In genomic region chr18:10455726-10456453, GRCh38 we compare ENCODE assay signal across 9 cellular contexts. TPM values are rescaled to one million over a fixed set of nuclear protein-coding genes. Genes with fewer than 3 reads are reported as not detected.
DNase-seq lines count a peak whose midpoint lies in the region; ATAC-seq and TF ChIP-seq lines count a peak whose summit lies in the region.
"Had no signal": no experiment of that assay in that cellular context is flagged by ENCODE, and none has a peak within 500 bp of the region (broad histone marks: within the 10 kb centered on the region; RNA-seq: fewer than 3 reads in every experiment).

No MANE protein-coding gene starts in this region.

- H4K5ac ChIP-seq in H9 (ENCODE audit: insufficient read length, low read depth, low read length): no peak overlapping the region

- intact Hi-C loops in activated B cell treated with CpG ODN at 0.5 μM for 24 hours (cut with micrococcal nuclease) (loop anchor here (2.0 kb wide), 2 partner anchors 27 to 65 kb away; no protein-coding TSS in a partner anchor), posterior cingulate gyrus (cut with DNase I) (no loop called here)

- TF ChIP-seq CTCF in H9 (conservative IDR thresholded peaks at IDR 0.05): no peak
- no peak for TF ChIP-seq CTCF in activated B cell treated with CpG ODN at 0.5 μM for 24 hours (IDR thresholded peaks at IDR 0.05)
- no peak for TF ChIP-seq CTCF in smooth muscle cell (IDR thresholded peaks at IDR 0.05; ENCODE audit: borderline replicate concordance, insufficient read depth, poor library complexity, severe bottlenecking)

- H3K4me1 Mint-ChIP-seq in H9 (peaks cover 12 to 25% of the 10 kb centered on the region in 2 experiments), activated B cell treated with CpG ODN at 0.5 μM for 24 hours (peaks cover 28% of the 10 kb centered on the region)
- H3K4me1 Mint-ChIP-seq in activated naive CD4-positive, alpha-beta T cell treated with anti-CD3 and anti-CD28 coated beads, Interleukin-2, amount 10 ng/mL, durations not matched to agents 7 days and 5 days: peaks cover 4% of the 10 kb centered on the region

- no peaks in the 10 kb centered on the region; a peak in 1 of 5 replicates for H3K9me3 Mint-ChIP-seq in H9
- H3K9me3 Mint-ChIP-seq in activated B cell treated with CpG ODN at 0.5 μM for 24 hours: no peaks in the 10 kb centered on the region
- H3K9me3 Mint-ChIP-seq in activated naive CD4-positive, alpha-beta T cell treated with anti-CD3 and anti-CD28 coated beads, Interleukin-2, amount 10 ng/mL, durations not matched to agents 7 days and 5 days: no peaks in the 10 kb centered on the region

- no peaks in the 10 kb centered on the region for H4K20me1 ChIP-seq in H9 (ENCODE audit: control insufficient read depth, insufficient read depth, insufficient read length)
- peaks cover 3% of the 10 kb centered on the region for H4K20me1 ChIP-seq in smooth muscle cell (ENCODE audit: low read depth)

- H2BK15ac ChIP-seq in H9 (ENCODE audit: low read depth, low read length): no peak overlapping the region

- H2BK120ac ChIP-seq in H9 (ENCODE audit: low read depth, low read length, poor library complexity, severe bottlenecking): no peak overlapping the region

- peaks cover 30% of the 10 kb centered on the region for H3F3A ChIP-seq in smooth muscle cell (ENCODE audit: low read depth)

- H3K4ac ChIP-seq in H9 (ENCODE audit: low read depth, low read length): no peak overlapping the region

- H3K56ac ChIP-seq in H9 (ENCODE audit: insufficient read length, low read depth, low read length): no peak overlapping the region

- ATAC-seq in activated B cell treated with CpG ODN at 0.5 μM for 24 hours (ENCODE audit: low read depth) (no peak), GM21367 (IDR thresholded peaks at IDR 0.05; ENCODE audit: unreplicated experiment) (no peak)

- H3K79me2 ChIP-seq in H9 (ENCODE audit: insufficient read depth, low read length) (no peaks in the 10 kb centered on the region), smooth muscle cell (ENCODE audit: low read depth) (peaks cover 50% of the 10 kb centered on the region)

- H3K4me2 ChIP-seq in H9 (ENCODE audit: insufficient read depth, insufficient read length, low read length) (peak overlapping the region; percentile 50), smooth muscle cell (peak overlapping the region; percentile 90)

- H2AFZ ChIP-seq in H9 (ENCODE audit: low read length) (no peak overlapping the region), smooth muscle cell (ENCODE audit: low read depth) (no peak overlapping the region)

- peaks cover 66% of the 10 kb centered on the region for H3K27me3 Mint-ChIP-seq in H9 (ENCODE audit: low read depth)
- H3K27me3 Mint-ChIP-seq in activated B cell treated with CpG ODN at 0.5 μM for 24 hours: peaks cover 35% of the 10 kb centered on the region
- peaks cover 44% of the 10 kb centered on the region for H3K27me3 Mint-ChIP-seq in activated naive CD4-positive, alpha-beta T cell treated with anti-CD3 and anti-CD28 coated beads, Interleukin-2, amount 10 ng/mL, durations not matched to agents 7 days and 5 days

- H3K27me3 ChIP-seq in H9 (ENCODE audit: insufficient read depth, low read length) (peaks cover 15% of the 10 kb centered on the region; the same call in 1 of the 2 replicates), smooth muscle cell (ENCODE audit: low read depth) (no peaks in the 10 kb centered on the region)

- POLR2A ChIA-PET in activated B cell treated with CpG ODN at 0.5 μM for 24 hours (lab: Charles Lee): no interaction called here

- DNase-seq in H9 (peak; percentile 42), activated B cell treated with CpG ODN at 0.5 μM for 24 hours (no peak), smooth muscle cell (lab: John Stamatoyannopoulos, UW; ENCODE audit: unreplicated experiment) (no peak), posterior cingulate gyrus (no peak), EL (no peak)
- no peak for DNase-seq in activated naive CD4-positive, alpha-beta T cell treated with anti-CD3 and anti-CD28 coated beads, Interleukin-2, amount 10 ng/mL, durations not matched to agents 7 days and 5 days
- DNase-seq: MM.1S had no signal

- peaks cover 4% of the 10 kb centered on the region; the same call in 1 of the 2 replicates for H3K4me1 ChIP-seq in H9 (ENCODE audit: insufficient read depth, low read length)
- peaks cover 19% of the 10 kb centered on the region for H3K4me1 ChIP-seq in smooth muscle cell (ENCODE audit: low read depth)

- no peak overlapping the region for H2BK20ac ChIP-seq in H9 (ENCODE audit: low read depth, low read length, poor library complexity, severe bottlenecking)

- H3K27ac ChIP-seq in H9 (ENCODE audit: insufficient read length, low read depth, low read length) (no peak overlapping the region), smooth muscle cell (ENCODE audit: low read depth) (no peak overlapping the region)

- H3K36me3 ChIP-seq in smooth muscle cell (ENCODE audit: low read depth): no peaks in the 10 kb centered on the region

- H3K23ac ChIP-seq in H9 (ENCODE audit: insufficient read length, low read depth, low read length): no peak overlapping the region

- peaks cover 8% of the 10 kb centered on the region for H3K23me2 ChIP-seq in H9 (ENCODE audit: insufficient read length, low read depth, low read length, poor library complexity, severe bottlenecking)

- H3K18ac ChIP-seq in H9 (ENCODE audit: insufficient read length, low read depth, low read length): no peak overlapping the region

- no peak overlapping the region for H3K14ac ChIP-seq in H9 (ENCODE audit: insufficient read depth, low read length)

- no peak overlapping the region for H2AK5ac ChIP-seq in H9 (ENCODE audit: insufficient read length, low read length)

- H3K9ac ChIP-seq in H9 (ENCODE audit: extremely low read depth, insufficient read length, low read length) (no peak overlapping the region), smooth muscle cell (ENCODE audit: low read depth) (peak overlapping the region; percentile 45)

- H2BK5ac ChIP-seq in H9 (ENCODE audit: insufficient read length, low read length): no peak overlapping the region

- no peaks in the 10 kb centered on the region for H3K79me1 ChIP-seq in H9 (ENCODE audit: insufficient read depth, low read depth, low read length, poor library complexity, severe bottlenecking)

- H2BK12ac ChIP-seq in H9 (ENCODE audit: insufficient read length, low read depth, low read length): no peak overlapping the region

- CTCF ChIA-PET in activated B cell treated with CpG ODN at 0.5 μM for 24 hours (lab: Charles Lee): no interaction called here
- CTCF ChIA-PET in activated naive CD4-positive, alpha-beta T cell treated with anti-CD3 and anti-CD28 coated beads, Interleukin-2, amount 10 ng/mL, durations not matched to agents 7 days and 5 days (lab: Charles Lee): no interaction called here

- H4K91ac ChIP-seq in H9 (ENCODE audit: insufficient read length, low read depth, low read length): no peak overlapping the region

- WGBS in H9 (ENCODE audit: extremely low coverage, insufficient read length, low lambda C conversion rate): no CpG with 5 or more reads among the region's 16 CpGs
- WGBS in smooth muscle cell (ENCODE audit: low lambda C conversion rate): 31% methylated on average over 16 of the region's 16 CpGs

- H3K36me3 Mint-ChIP-seq in H9 (ENCODE audit: insufficient read depth in 1 of 3, low read depth in 3 of 3) (peaks cover 0 to 2% (median 0%) of the 10 kb centered on the region in 3 experiments; a peak in 2 of 7 replicates), activated B cell treated with CpG ODN at 0.5 μM for 24 hours (ENCODE audit: low read depth) (no peaks in the 10 kb centered on the region)
- no peaks in the 10 kb centered on the region for H3K36me3 Mint-ChIP-seq in activated naive CD4-positive, alpha-beta T cell treated with anti-CD3 and anti-CD28 coated beads, Interleukin-2, amount 10 ng/mL, durations not matched to agents 7 days and 5 days

- H3K9me3 ChIP-seq in H9 (ENCODE audit: control insufficient read depth, low read depth, low read length): no peaks in the 10 kb centered on the region
- no peaks in the 10 kb centered on the region for H3K9me3 ChIP-seq in iPS-18c (ENCODE audit: control insufficient read depth, insufficient read depth, low read length)
- no peaks in the 10 kb centered on the region for H3K9me3 ChIP-seq in smooth muscle cell (replicated peaks; ENCODE audit: low read depth)

- no peak overlapping the region for H3K27ac Mint-ChIP-seq in H9
- H3K27ac Mint-ChIP-seq in activated B cell treated with CpG ODN at 0.5 μM for 24 hours: no peak overlapping the region
- no peak overlapping the region for H3K27ac Mint-ChIP-seq in activated naive CD4-positive, alpha-beta T cell treated with anti-CD3 and anti-CD28 coated beads, Interleukin-2, amount 10 ng/mL, durations not matched to agents 7 days and 5 days

- H3K4me3 Mint-ChIP-seq in H9 (peak overlapping the region; percentile 55 to 88), activated B cell treated with CpG ODN at 0.5 μM for 24 hours (peak overlapping the region; percentile 79)
- no peak overlapping the region for H3K4me3 Mint-ChIP-seq in activated naive CD4-positive, alpha-beta T cell treated with anti-CD3 and anti-CD28 coated beads, Interleukin-2, amount 10 ng/mL, durations not matched to agents 7 days and 5 days

- H4K8ac ChIP-seq in H9 (replicated peaks; ENCODE audit: insufficient read length, low read depth, low read length): no peak overlapping the region

- H3T11ph ChIP-seq in H9 (ENCODE audit: low read length): no peak overlapping the region

- peak overlapping the region; percentile 59; the same call in 1 of the 2 replicates for H3K4me3 ChIP-seq in iPS-18c (ENCODE audit: insufficient read depth, low read depth, low read length)
- peak overlapping the region; percentile 73 for H3K4me3 ChIP-seq in smooth muscle cell

RNA-seq across cellular contexts. Expression of gene APCDD1, which starts 1.5 kb away (rescaled TPM):
- total RNA-seq in H9 (2021) (1.2 and 1.8 TPM in 2 replicates), activated B cell treated with CpG ODN at 0.5 μM for 24 hours (0.15 and 0.38 TPM in 2 replicates), smooth muscle cell (15.0 and 17.3 TPM in 2 replicates)
- polyA plus RNA-seq in smooth muscle cell: 23.1 and 24.5 TPM in 2 replicates
